15 cellular contexts compared by ENCODE assay signal in the genomic region with DNA sequence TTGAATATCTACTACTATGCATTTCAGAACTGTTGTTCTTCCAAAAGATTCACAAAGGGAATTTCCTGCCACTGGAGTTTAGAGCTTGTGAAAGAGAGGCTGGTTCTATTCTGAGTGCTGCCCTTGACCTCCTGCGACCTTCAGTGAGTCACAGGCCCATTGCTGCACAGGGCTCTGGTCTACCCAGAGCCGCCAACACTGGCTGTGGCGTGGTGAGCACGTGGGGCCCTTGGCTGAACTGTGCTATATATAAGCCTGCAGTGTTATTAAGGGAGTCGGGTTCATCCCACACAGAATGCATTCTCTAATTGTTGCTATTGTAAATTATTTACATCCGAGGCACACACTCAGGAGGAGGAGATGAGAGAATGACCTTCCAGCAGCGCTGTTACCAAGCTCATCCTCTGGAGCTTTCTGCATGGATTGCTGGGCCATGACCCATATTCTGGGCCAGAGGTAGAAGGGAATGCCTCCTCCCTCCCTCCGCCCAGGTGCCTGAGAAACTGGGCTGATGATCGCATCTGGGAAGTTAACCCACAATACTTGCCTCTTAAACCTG. TPM values are rescaled to one million over a fixed set of nuclear protein-coding genes. Genes with fewer than 3 reads are reported as not detected.
DNase-seq lines count a peak whose midpoint lies in the region; ATAC-seq and TF ChIP-seq lines count a peak whose summit lies in the region.
"Had no signal": no experiment of that assay in that cellular context is flagged by ENCODE, and none has a peak within 500 bp of the region (broad histone marks: within the 10 kb centered on the region; RNA-seq: fewer than 3 reads in every experiment).

No MANE protein-coding gene starts in this region.

- H4K12ac ChIP-seq in trophoblast cell (ENCODE audit: low read depth, low read length), result no peak overlapping the region

- no peak overlapping the region for H3K9ac ChIP-seq in GM23248
- H3K9ac ChIP-seq in trophoblast cell (ENCODE audit: low read length), result no peak overlapping the region

- H2AFZ ChIP-seq in GM23248 (no peak overlapping the region), trophoblast cell (ENCODE audit: insufficient read depth, low read length, poor library complexity) (no peak overlapping the region)

- no peak overlapping the region for H2BK120ac ChIP-seq in trophoblast cell (ENCODE audit: insufficient read depth, low read length, poor library complexity)

- TF ChIP-seq CTCF in heart right ventricle (IDR thresholded peaks at IDR 0.05), result no peak

- no peaks in the 10 kb centered on the region for H3K79me2 ChIP-seq in GM23248 (ENCODE audit: insufficient read depth)
- H3K79me2 ChIP-seq in trophoblast cell (ENCODE audit: control insufficient read depth, insufficient read depth, low read length, poor library complexity), result no peaks in the 10 kb centered on the region

- H3K4me2 ChIP-seq in GM23248 (ENCODE audit: unreplicated experiment) (no peak overlapping the region), trophoblast cell (ENCODE audit: low read length) (no peak overlapping the region)

- H2BK12ac ChIP-seq in trophoblast cell (ENCODE audit: low read length), result no peak overlapping the region

- H3K79me1 ChIP-seq in trophoblast cell (ENCODE audit: low read length), result no peaks in the 10 kb centered on the region

- no peaks in the 10 kb centered on the region for H3K9me2 ChIP-seq in GM23248 (ENCODE audit: insufficient read depth)

- H2AK5ac ChIP-seq in trophoblast cell (ENCODE audit: low read length), result no peak overlapping the region

- no peak overlapping the region for H3K4me3 ChIP-seq in GM23248
- H3K4me3 ChIP-seq in heart right ventricle, result no peak overlapping the region
- no peak overlapping the region for H3K4me3 ChIP-seq in trophoblast cell (ENCODE audit: low read depth, low read length)
- H3K4me3 ChIP-seq: gastrocnemius medialis, SJSA1 had no signal

- H3K4me1 ChIP-seq in GM23248 (ENCODE audit: insufficient read depth) (peaks cover 9% of the 10 kb centered on the region; the same call in 1 of the 2 replicates), heart right ventricle (peaks cover 0 to 10% (median 0%) of the 10 kb centered on the region in 9 donors), trophoblast cell (ENCODE audit: control insufficient read depth in 1 of 2, insufficient read depth in 2 of 2, low read length in 2 of 2) (no peaks in the 10 kb centered on the region)
- H3K4me1 ChIP-seq: gastrocnemius medialis, SJSA1 had no signal

- H2BK5ac ChIP-seq in trophoblast cell (ENCODE audit: low read depth, low read length, poor library complexity), result no peak overlapping the region

- no peaks in the 10 kb centered on the region for H3F3A ChIP-seq in GM23248 (ENCODE audit: insufficient read depth)

- no peak overlapping the region for H4K8ac ChIP-seq in trophoblast cell (ENCODE audit: low read depth, low read length)

- no peak overlapping the region for H4K91ac ChIP-seq in trophoblast cell (ENCODE audit: low read depth, low read length)

- intact Hi-C loops in heart right ventricle (cut with DNase I), result no loop called here

- H3K27ac ChIP-seq in GM23248 (no peak overlapping the region), heart right ventricle (peak overlapping the region in 1 of 10 donors; percentile 7), trophoblast cell (ENCODE audit: low read depth, low read length) (no peak overlapping the region)
- H3K27ac ChIP-seq: gastrocnemius medialis, SJSA1 had no signal

- no peaks in the 10 kb centered on the region for H3K27me3 ChIP-seq in GM23248 (replicated peaks; ENCODE audit: insufficient read depth)
- no peaks in the 10 kb centered on the region for H3K27me3 ChIP-seq in heart right ventricle
- no peaks in the 10 kb centered on the region for H3K27me3 ChIP-seq in trophoblast cell (ENCODE audit: insufficient read depth, low read length)
- H3K27me3 ChIP-seq: gastrocnemius medialis, SJSA1 had no signal

- H3K14ac ChIP-seq in trophoblast cell (ENCODE audit: low read length), result no peak overlapping the region

- H4K20me1 ChIP-seq in GM23248 (ENCODE audit: insufficient read depth), result no peaks in the 10 kb centered on the region

- ATAC-seq in heart right ventricle (peak; percentile 69 to 99 (median 89)), GM21381 (IDR thresholded peaks at IDR 0.05; ENCODE audit: unreplicated experiment) (no peak)
- ATAC-seq: gastrocnemius medialis; stimulated activated naive CD8-positive, alpha-beta T cell treated with anti-CD3 and anti-CD28 coated beads, Interleukin-15, amount 100 ng/mL, for 72 hours had no signal

- WGBS in GM23248 (ENCODE audit: low coverage in 1 of 2, low lambda C conversion rate in 2 of 2, missing lambda C conversion rate in 2 of 2), 2 experiments, result 30 to 31% methylated on average over 9 of the region's 9 CpGs
- WGBS in heart right ventricle, 2 donors, result 47 to 55% methylated on average over 9 of the region's 9 CpGs
- WGBS in trophoblast cell (ENCODE audit: extremely low coverage, insufficient coverage, insufficient read length), result no CpG with 5 or more reads among the region's 9 CpGs

- DNase-seq in GM23248 (peak; percentile 77), heart right ventricle (peak; percentile 45 to 46), myocyte (ENCODE audit: low read depth) (peak; percentile 5), CD1c-positive myeloid dendritic cell (ENCODE audit: extremely low spot score) (no peak), iPS-NIHi7 (ENCODE audit: extremely low spot score) (no peak), trophoblast cell (no peak)
- DNase-seq: activated CD4-positive, alpha-beta T cell treated with anti-CD3 and anti-CD28 coated beads, Interleukin-2, amount 50 U/mL, for 4 hours; activated T-cell treated with anti-CD3 and anti-CD28 coated beads, Interleukin-2, amount 50 U/mL, for 48 hours; NCI-H2107; stimulated activated naive CD8-positive, alpha-beta T cell treated with anti-CD3 and anti-CD28 coated beads, Interleukin-15, amount 100 ng/mL, for 72 hours had no signal

- no peak overlapping the region for H3K18ac ChIP-seq in trophoblast cell (ENCODE audit: low read length)

- in situ Hi-C loops in GM23248 (cut with MboI), result no loop called here

- H3K36me3 ChIP-seq in GM23248 (ENCODE audit: low read depth) (no peaks in the 10 kb centered on the region), heart right ventricle (no peaks in the 10 kb centered on the region), trophoblast cell (ENCODE audit: control insufficient read depth in 1 of 2, insufficient read depth in 2 of 2, low read length in 2 of 2) (no peaks in the 10 kb centered on the region)
- H3K36me3 ChIP-seq: gastrocnemius medialis, SJSA1 had no signal

- H3K4ac ChIP-seq in trophoblast cell (ENCODE audit: low read depth, low read length), result no peak overlapping the region

- no peaks in the 10 kb centered on the region for H3K9me3 ChIP-seq in GM23248 (ENCODE audit: low read depth)
- no peaks in the 10 kb centered on the region for H3K9me3 ChIP-seq in heart right ventricle
- no peaks in the 10 kb centered on the region for H3K9me3 ChIP-seq in trophoblast cell (ENCODE audit: insufficient read depth, low read depth, low read length)
- H3K9me3 ChIP-seq: gastrocnemius medialis had no signal

- H3K23ac ChIP-seq in trophoblast cell (ENCODE audit: low read length), result no peak overlapping the region

TF ChIP-seq in PFSK-1, 5 proteins besides CTCF, POLR2A, EP300 and RAD21:
- no peak for TF ChIP-seq POLR2AphosphoS5 (IDR thresholded peaks at IDR 0.05; ENCODE audit: low read depth, low read length)
- peak; percentile 81 for TF ChIP-seq FOXP2 (optimal IDR thresholded peaks at IDR 0.05; ENCODE audit: borderline replicate concordance, extremely low read depth, extremely low read length, insufficient read depth)
- TF ChIP-seq SIN3A (IDR thresholded peaks at IDR 0.05; ENCODE audit: borderline replicate concordance, insufficient read depth, low read length), result no peak
- TF ChIP-seq TAF1 (IDR thresholded peaks at IDR 0.05; ENCODE audit: borderline replicate concordance, insufficient read depth, low read length), result no peak
- TF ChIP-seq, protein P1, sequence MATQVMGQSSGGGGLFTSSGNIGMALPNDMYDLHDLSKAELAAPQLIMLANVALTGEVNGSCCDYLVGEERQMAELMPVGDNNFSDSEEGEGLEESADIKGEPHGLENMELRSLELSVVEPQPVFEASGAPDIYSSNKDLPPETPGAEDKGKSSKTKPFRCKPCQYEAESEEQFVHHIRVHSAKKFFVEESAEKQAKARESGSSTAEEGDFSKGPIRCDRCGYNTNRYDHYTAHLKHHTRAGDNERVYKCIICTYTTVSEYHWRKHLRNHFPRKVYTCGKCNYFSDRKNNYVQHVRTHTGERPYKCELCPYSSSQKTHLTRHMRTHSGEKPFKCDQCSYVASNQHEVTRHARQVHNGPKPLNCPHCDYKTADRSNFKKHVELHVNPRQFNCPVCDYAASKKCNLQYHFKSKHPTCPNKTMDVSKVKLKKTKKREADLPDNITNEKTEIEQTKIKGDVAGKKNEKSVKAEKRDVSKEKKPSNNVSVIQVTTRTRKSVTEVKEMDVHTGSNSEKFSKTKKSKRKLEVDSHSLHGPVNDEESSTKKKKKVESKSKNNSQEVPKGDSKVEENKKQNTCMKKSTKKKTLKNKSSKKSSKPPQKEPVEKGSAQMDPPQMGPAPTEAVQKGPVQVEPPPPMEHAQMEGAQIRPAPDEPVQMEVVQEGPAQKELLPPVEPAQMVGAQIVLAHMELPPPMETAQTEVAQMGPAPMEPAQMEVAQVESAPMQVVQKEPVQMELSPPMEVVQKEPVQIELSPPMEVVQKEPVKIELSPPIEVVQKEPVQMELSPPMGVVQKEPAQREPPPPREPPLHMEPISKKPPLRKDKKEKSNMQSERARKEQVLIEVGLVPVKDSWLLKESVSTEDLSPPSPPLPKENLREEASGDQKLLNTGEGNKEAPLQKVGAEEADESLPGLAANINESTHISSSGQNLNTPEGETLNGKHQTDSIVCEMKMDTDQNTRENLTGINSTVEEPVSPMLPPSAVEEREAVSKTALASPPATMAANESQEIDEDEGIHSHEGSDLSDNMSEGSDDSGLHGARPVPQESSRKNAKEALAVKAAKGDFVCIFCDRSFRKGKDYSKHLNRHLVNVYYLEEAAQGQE (IDR thresholded peaks at IDR 0.05; ENCODE audit: insufficient read depth in 1 of 2, low read depth in 2 of 2, low read length in 2 of 2), result no peak
TF ChIP-seq in PFSK-1: peak in this region for 1.

RNA-seq across cellular contexts. Expression of gene BRINP1, which starts 47.0 kb away (rescaled TPM):
- 8.0 and 9.0 TPM in 2 replicates for total RNA-seq in GM23248 (2014; rRNA removed; shearing (Covaris generic))
- 6.0 and 6.2 TPM in 2 replicates for polyA plus RNA-seq in GM23248 (2016; fragmentation: Nextera tagmentation; extraction: Ambion mirVana)
- polyA plus RNA-seq in PFSK-1 (2012; ENCODE audit: insufficient read length, low read depth), result 3.3 TPM
- total RNA-seq in heart right ventricle, result 1 to 10 TPM in 3 of 10 donors, under 1 TPM in 7; 0.08 to 4.0 (median 0.37) TPM
- polyA plus RNA-seq in heart right ventricle, result under 1 TPM; 0.03 to 0.29 TPM
- 0.47 and 1.4 TPM in 2 replicates for total RNA-seq in myocyte
- 1.2 TPM for polyA plus RNA-seq in myocyte (2012)
- 0.21 and 0.26 TPM in 2 replicates for polyA plus RNA-seq in trophoblast cell (2013)
- total RNA-seq: endothelial cell of umbilical vein, SJSA1 had no signal

Comparison
In these comparisons a context has a peak if more than half of its experiments do, and no peak if none do; other contexts are left out.
1. DNase-seq: peak in GM23248 (single experiment), heart right ventricle (2 of 2) and myocyte (single experiment); none in CD1c-positive myeloid dendritic cell (single experiment), iPS-NIHi7 (single experiment) and trophoblast cell (0 of 2).